Comparison of ENCODE assay signal across 1 cellular context in the genomic region with DNA sequence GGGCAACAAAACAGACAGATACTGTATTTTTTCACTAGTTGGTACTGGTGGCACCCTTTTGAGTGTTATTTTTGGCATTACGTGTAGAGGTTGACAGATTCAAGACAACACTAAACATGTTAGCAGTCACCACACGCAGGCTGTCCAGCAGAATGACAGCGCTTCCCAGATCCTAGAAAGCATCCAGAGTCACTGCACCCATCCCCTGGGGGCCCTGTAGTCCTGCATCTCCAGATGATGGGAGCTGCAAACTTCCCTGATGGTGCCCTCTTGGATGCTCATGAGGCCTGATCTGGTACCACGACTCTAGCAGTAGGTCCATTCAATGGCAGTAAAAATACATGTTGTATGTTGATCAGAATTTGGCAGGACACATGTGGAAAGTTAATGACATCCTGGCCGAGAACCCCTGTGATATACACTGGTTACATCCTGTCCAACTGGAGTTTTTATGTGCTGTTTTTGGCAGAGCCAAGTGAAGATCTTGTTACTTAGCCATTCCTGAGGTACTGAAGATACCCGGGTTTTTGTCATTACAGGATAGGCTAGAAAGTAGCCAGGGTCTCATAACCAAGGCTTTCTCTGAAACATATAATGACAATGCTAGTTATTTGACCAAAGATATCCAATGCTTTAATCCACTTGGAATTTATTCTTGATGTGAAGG.
TF ChIP-seq lines count a peak whose summit lies in the region.

No MANE protein-coding gene starts in this region.

TF ChIP-seq in HEK293, 187 proteins besides CTCF, POLR2A, EP300 and RAD21 (continued from another document):
- TF ChIP-seq, protein P1, sequence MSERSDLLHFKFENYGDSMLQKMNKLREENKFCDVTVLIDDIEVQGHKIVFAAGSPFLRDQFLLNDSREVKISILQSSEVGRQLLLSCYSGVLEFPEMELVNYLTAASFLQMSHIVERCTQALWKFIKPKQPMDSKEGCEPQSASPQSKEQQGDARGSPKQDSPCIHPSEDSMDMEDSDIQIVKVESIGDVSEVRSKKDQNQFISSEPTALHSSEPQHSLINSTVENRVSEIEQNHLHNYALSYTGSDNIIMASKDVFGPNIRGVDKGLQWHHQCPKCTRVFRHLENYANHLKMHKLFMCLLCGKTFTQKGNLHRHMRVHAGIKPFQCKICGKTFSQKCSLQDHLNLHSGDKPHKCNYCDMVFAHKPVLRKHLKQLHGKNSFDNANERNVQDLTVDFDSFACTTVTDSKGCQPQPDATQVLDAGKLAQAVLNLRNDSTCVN (tag by site-specific recombination; optimal IDR thresholded peaks at IDR 0.05): no peak
- TF ChIP-seq GLIS1 (tag by site-specific recombination; IDR thresholded peaks at IDR 0.05): peak; percentile 28; the same call in 1 of the 2 replicates
- peak; percentile 16; the same call in 1 of the 2 replicates for TF ChIP-seq KLF8 (tag by site-specific recombination; IDR thresholded peaks at IDR 0.05)
- TF ChIP-seq ZSCAN30 (tag by site-specific recombination; IDR thresholded peaks at IDR 0.05): peak; percentile 64; the same call in 1 of the 2 replicates
- peak; percentile 24; the same call in 1 of the 2 replicates for TF ChIP-seq IKZF3 (tag by site-specific recombination; IDR thresholded peaks at IDR 0.05)
- no peak for TF ChIP-seq MEIS1 (CRISPR knock-in tag; IDR thresholded peaks at IDR 0.05; ENCODE audit: borderline replicate concordance)
- no peak for TF ChIP-seq BCL11B (tag by site-specific recombination; IDR thresholded peaks at IDR 0.05; ENCODE audit: low read depth)
- TF ChIP-seq HOXA7 (CRISPR knock-in tag; IDR thresholded peaks at IDR 0.05; ENCODE audit: borderline replicate concordance): no peak
- peak; percentile 87 for TF ChIP-seq ZBTB20 (tag by site-specific recombination; IDR thresholded peaks at IDR 0.05)
- TF ChIP-seq, protein P2, sequence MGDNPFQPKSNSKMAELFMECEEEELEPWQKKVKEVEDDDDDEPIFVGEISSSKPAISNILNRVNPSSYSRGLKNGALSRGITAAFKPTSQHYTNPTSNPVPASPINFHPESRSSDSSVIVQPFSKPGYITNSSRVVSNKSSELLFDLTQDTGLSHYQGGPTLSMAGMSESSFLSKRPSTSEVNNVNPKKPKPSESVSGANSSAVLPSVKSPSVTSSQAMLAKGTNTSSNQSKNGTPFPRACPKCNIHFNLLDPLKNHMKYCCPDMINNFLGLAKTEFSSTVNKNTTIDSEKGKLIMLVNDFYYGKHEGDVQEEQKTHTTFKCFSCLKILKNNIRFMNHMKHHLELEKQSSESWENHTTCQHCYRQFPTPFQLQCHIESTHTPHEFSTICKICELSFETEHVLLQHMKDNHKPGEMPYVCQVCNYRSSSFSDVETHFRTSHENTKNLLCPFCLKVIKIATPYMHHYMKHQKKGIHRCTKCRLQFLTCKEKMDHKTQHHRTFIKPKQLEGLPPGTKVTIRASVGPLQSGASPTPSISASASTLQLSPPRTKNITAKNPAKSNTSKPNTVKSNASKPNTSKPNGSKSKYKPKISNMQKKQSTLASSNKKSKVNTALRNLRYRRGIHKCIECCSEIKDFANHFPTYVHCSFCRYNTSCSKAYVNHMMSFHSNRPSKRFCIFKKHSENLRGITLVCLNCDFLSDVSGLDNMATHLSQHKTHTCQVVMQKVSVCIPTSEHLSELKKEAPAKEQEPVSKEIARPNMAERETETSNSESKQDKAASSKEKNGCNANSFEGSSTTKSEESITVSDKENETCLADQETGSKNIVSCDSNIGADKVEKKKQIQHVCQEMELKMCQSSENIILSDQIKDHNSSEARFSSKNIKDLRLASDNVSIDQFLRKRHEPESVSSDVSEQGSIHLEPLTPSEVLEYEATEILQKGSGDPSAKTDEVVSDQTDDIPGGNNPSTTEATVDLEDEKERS (tag by site-specific recombination; IDR thresholded peaks at IDR 0.05): no peak
- no peak for TF ChIP-seq ZNF596 (tag by site-specific recombination; IDR thresholded peaks at IDR 0.05)
- TF ChIP-seq ZBTB8A (tag by site-specific recombination; IDR thresholded peaks at IDR 0.05): no peak; the same call in 1 of the 2 replicates
- no peak for TF ChIP-seq ZNF660 (tag by site-specific recombination; IDR thresholded peaks at IDR 0.05)
- TF ChIP-seq ZBTB1 (tag by site-specific recombination; IDR thresholded peaks at IDR 0.05): no peak
- TF ChIP-seq, protein P3, sequence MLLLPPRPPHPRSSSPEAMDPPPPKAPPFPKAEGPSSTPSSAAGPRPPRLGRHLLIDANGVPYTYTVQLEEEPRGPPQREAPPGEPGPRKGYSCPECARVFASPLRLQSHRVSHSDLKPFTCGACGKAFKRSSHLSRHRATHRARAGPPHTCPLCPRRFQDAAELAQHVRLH (tag by site-specific recombination; IDR thresholded peaks at IDR 0.05): no peak
- TF ChIP-seq ZNF404 (tag by site-specific recombination; IDR thresholded peaks at IDR 0.05): no peak
- peak; percentile 37; the same call in 1 of the 2 replicates for TF ChIP-seq OVOL3 (tag by site-specific recombination; IDR thresholded peaks at IDR 0.05)
- TF ChIP-seq ZNF416 (tag by site-specific recombination; IDR thresholded peaks at IDR 0.05): no peak
- TF ChIP-seq BCL11A (tag by site-specific recombination; IDR thresholded peaks at IDR 0.05; ENCODE audit: low read depth): 0 out of 2 replicates have a peak, but pooled peaks have one; percentile 38
- no peak for TF ChIP-seq ZNF211 (tag by site-specific recombination; IDR thresholded peaks at IDR 0.05; ENCODE audit: low read depth)
- TF ChIP-seq ZNF747 (tag by site-specific recombination; IDR thresholded peaks at IDR 0.05): no peak
- no peak for TF ChIP-seq REPIN1 (tag by site-specific recombination; IDR thresholded peaks at IDR 0.05; ENCODE audit: low read depth)
- peak; percentile 29; the same call in 1 of the 2 replicates for TF ChIP-seq MZF1 (tag by site-specific recombination; IDR thresholded peaks at IDR 0.05; ENCODE audit: borderline replicate concordance)
- TF ChIP-seq ZIC2 (tag by site-specific recombination; IDR thresholded peaks at IDR 0.05): no peak
- TF ChIP-seq ZNF785 (tag by site-specific recombination; IDR thresholded peaks at IDR 0.05): no peak
- no peak for TF ChIP-seq ZNF37A (tag by site-specific recombination; IDR thresholded peaks at IDR 0.05)
TF ChIP-seq in HEK293: peak in this region for 21.
